9 cellular contexts compared by ENCODE assay signal in genomic region chr12:50024227-50024626, GRCh38. TPM values are rescaled to one million over a fixed set of nuclear protein-coding genes. Genes with fewer than 3 reads are reported as not detected.
A peak's percentile ranks its signal among the peaks of the same experiment; 100 is the strongest.
DNase-seq lines count a peak whose midpoint lies in the region; ATAC-seq and TF ChIP-seq lines count a peak whose summit lies in the region.
"Had no signal": no experiment of that assay in that cellular context is flagged by ENCODE, and none has a peak within 500 bp of the region (broad histone marks: within the 10 kb centered on the region; RNA-seq: fewer than 3 reads in every experiment).

No MANE protein-coding gene starts in this region.

- peak overlapping the region; percentile 94 for H3K27ac Mint-ChIP-seq in activated naive CD4-positive, alpha-beta T cell treated with anti-CD3 and anti-CD28 coated beads, Interleukin-2, amount 10 ng/mL, durations not matched to agents 7 days and 5 days
- H3K27ac Mint-ChIP-seq in stimulated activated memory B cell treated with anti-CD40 and anti-IgM and Interleukin-4, amounts not matched to agents 10 μg/mL and 1 μg/mL and 100 μg/mL, for 72 hours, result peak overlapping the region; percentile 71

- H3K4me1 Mint-ChIP-seq in activated naive CD4-positive, alpha-beta T cell treated with anti-CD3 and anti-CD28 coated beads, Interleukin-2, amount 10 ng/mL, durations not matched to agents 7 days and 5 days, result peaks cover 51% of the 10 kb centered on the region
- H3K4me1 Mint-ChIP-seq in stimulated activated memory B cell treated with anti-CD40 and anti-IgM and Interleukin-4, amounts not matched to agents 10 μg/mL and 1 μg/mL and 100 μg/mL, for 72 hours, result peaks cover 20% of the 10 kb centered on the region

- peaks cover 2% of the 10 kb centered on the region for H3K9me3 Mint-ChIP-seq in activated naive CD4-positive, alpha-beta T cell treated with anti-CD3 and anti-CD28 coated beads, Interleukin-2, amount 10 ng/mL, durations not matched to agents 7 days and 5 days
- peaks cover 3% of the 10 kb centered on the region for H3K9me3 Mint-ChIP-seq in stimulated activated memory B cell treated with anti-CD40 and anti-IgM and Interleukin-4, amounts not matched to agents 10 μg/mL and 1 μg/mL and 100 μg/mL, for 72 hours

- ATAC-seq in stimulated activated memory B cell treated with anti-CD40 and anti-IgM and Interleukin-4, amounts not matched to agents 10 μg/mL and 1 μg/mL and 100 μg/mL, for 72 hours, result no peak
- ATAC-seq in GM21423 (IDR thresholded peaks at IDR 0.05; ENCODE audit: unreplicated experiment), result no peak

- peaks cover 33% of the 10 kb centered on the region for H3K36me3 Mint-ChIP-seq in activated naive CD4-positive, alpha-beta T cell treated with anti-CD3 and anti-CD28 coated beads, Interleukin-2, amount 10 ng/mL, durations not matched to agents 7 days and 5 days
- no peaks in the 10 kb centered on the region for H3K36me3 Mint-ChIP-seq in stimulated activated memory B cell treated with anti-CD40 and anti-IgM and Interleukin-4, amounts not matched to agents 10 μg/mL and 1 μg/mL and 100 μg/mL, for 72 hours

- TF ChIP-seq CTCF in WI38 (IDR thresholded peaks at IDR 0.05; ENCODE audit: low read depth, low read length) (no peak), fibroblast of villous mesenchyme (IDR thresholded peaks at IDR 0.05; ENCODE audit: insufficient read depth, low read depth, low read length) (no peak)

- H3K4me3 Mint-ChIP-seq in activated naive CD4-positive, alpha-beta T cell treated with anti-CD3 and anti-CD28 coated beads, Interleukin-2, amount 10 ng/mL, durations not matched to agents 7 days and 5 days, result peak overlapping the region; percentile 92
- peak overlapping the region; percentile 86 for H3K4me3 Mint-ChIP-seq in stimulated activated memory B cell treated with anti-CD40 and anti-IgM and Interleukin-4, amounts not matched to agents 10 μg/mL and 1 μg/mL and 100 μg/mL, for 72 hours

- H3K4me3 ChIP-seq in WI38 (ENCODE audit: low read depth, low read length) (peak overlapping the region; percentile 76), fibroblast of villous mesenchyme (ENCODE audit: low read depth, low read length) (peak overlapping the region; percentile 97)

- H3K27me3 Mint-ChIP-seq in activated naive CD4-positive, alpha-beta T cell treated with anti-CD3 and anti-CD28 coated beads, Interleukin-2, amount 10 ng/mL, durations not matched to agents 7 days and 5 days, result peaks cover 7% of the 10 kb centered on the region
- H3K27me3 Mint-ChIP-seq in stimulated activated memory B cell treated with anti-CD40 and anti-IgM and Interleukin-4, amounts not matched to agents 10 μg/mL and 1 μg/mL and 100 μg/mL, for 72 hours, result no peaks in the 10 kb centered on the region

- no peak for DNase-seq in activated naive CD4-positive, alpha-beta T cell treated with anti-CD3 and anti-CD28 coated beads, Interleukin-2, amount 10 ng/mL, durations not matched to agents 7 days and 5 days
- DNase-seq in activated naive CD4-positive, alpha-beta T cell (lab: John Stamatoyannopoulos, UW), result no peak
- no peak for DNase-seq in fibroblast of villous mesenchyme (ENCODE audit: low read depth)
- DNase-seq in NCI-H146 (lab: John Stamatoyannopoulos, UW), result no peak
- no peak for DNase-seq in DMS114 treated with DMSO at 0.1 percent for 48 hours (lab: John Stamatoyannopoulos, UW; ENCODE audit: unreplicated experiment)
- DNase-seq: stimulated activated CD4-positive, alpha-beta T cell treated with anti-CD3 and anti-CD28 coated beads, Interleukin-4, amount 100 ng/mL, for 4 hours had no signal

- CTCF ChIA-PET in activated naive CD4-positive, alpha-beta T cell treated with anti-CD3 and anti-CD28 coated beads, Interleukin-2, amount 10 ng/mL, durations not matched to agents 7 days and 5 days (lab: Charles Lee), result interaction anchor here (0.9 to 2.7 kb wide), 3 partner anchors 14 to 87 kb away, joined by 3 to 7 read pairs (median 4); partner anchors contain the start of gene COX14

RNA-seq across cellular contexts. Expression of gene RACGAP1, which starts 1.1 kb away (rescaled TPM):
- 36.1 and 69.1 TPM in 2 replicates for total RNA-seq in fibroblast of villous mesenchyme

RNA-seq across cellular contexts. Expression of gene ASIC1, which starts 33.2 kb away (rescaled TPM):
- 1.3 and 1.6 TPM in 2 replicates for total RNA-seq in fibroblast of villous mesenchyme

RNA-seq across cellular contexts. Expression of gene AQP6, which starts 51.5 kb away (rescaled TPM):
- not detected in 2 replicates for total RNA-seq in fibroblast of villous mesenchyme
